In genomic region chr21:34129039-34129891, GRCh38 we compare ENCODE assay signal across 8 cellular contexts. TPM values are rescaled to one million over a fixed set of nuclear protein-coding genes. Genes with fewer than 3 reads are reported as not detected.
A peak's percentile ranks its signal among the peaks of the same experiment; 100 is the strongest.
DNase-seq lines count a peak whose midpoint lies in the region; ATAC-seq and TF ChIP-seq lines count a peak whose summit lies in the region.

No MANE protein-coding gene starts in this region.

- POLR2A ChIA-PET in activated naive CD8-positive, alpha-beta T cell treated with anti-CD3 and anti-CD28 coated beads, Interleukin-2, amount 10 ng/mL, durations not matched to agents 7 days and 5 days (lab: Charles Lee) = interaction anchor here (0.6 to 2.8 kb wide), 14 partner anchors 9 to 219 kb away, joined by 3 to 20 read pairs (median 4); partner anchors contain the start of genes MRPS6 and SLC5A3
- POLR2A ChIA-PET in GM10248 (lab: Yijun Ruan, JAX) = no interaction called here

- intact Hi-C loops in Right ventricle myocardium superior (cut with DNase I) = no loop called here

- CTCF ChIA-PET in GM10248 (lab: Yijun Ruan, JAX) = interaction anchor here (0.7 to 1.4 kb wide), 4 partner anchors 13 to 218 kb away, joined by 3 to 5 read pairs (median 4); no protein-coding TSS in a partner anchor

- peak overlapping the region; percentile 74 for H3K4me3 Mint-ChIP-seq in activated naive CD8-positive, alpha-beta T cell treated with anti-CD3 and anti-CD28 coated beads, Interleukin-2, amount 10 ng/mL, durations not matched to agents 7 days and 5 days
- H3K4me3 Mint-ChIP-seq in type B pancreatic cell = peak overlapping the region; percentile 78

- DNase-seq in HCEC 1CT (peak; percentile 87), SHP77 (lab: John Stamatoyannopoulos, UW) (peak; percentile 60 to 69), Right ventricle myocardium superior (peak; percentile 62), putamen (ENCODE audit: low spot score) (peak; percentile 69), type B pancreatic cell (ENCODE audit: extremely low spot score, unreplicated experiment) (no peak), GM10248 (ENCODE audit: extremely low spot score) (no peak)
- peak; percentile 51 for DNase-seq in activated naive CD8-positive, alpha-beta T cell treated with anti-CD3 and anti-CD28 coated beads, Interleukin-2, amount 10 ng/mL, durations not matched to agents 7 days and 5 days

- peaks cover 67% of the 10 kb centered on the region for H3K4me1 Mint-ChIP-seq in activated naive CD8-positive, alpha-beta T cell treated with anti-CD3 and anti-CD28 coated beads, Interleukin-2, amount 10 ng/mL, durations not matched to agents 7 days and 5 days
- H3K4me1 Mint-ChIP-seq in type B pancreatic cell (ENCODE audit: unreplicated experiment) = peaks cover 49% of the 10 kb centered on the region

- peaks cover 5% of the 10 kb centered on the region for H3K9me3 Mint-ChIP-seq in activated naive CD8-positive, alpha-beta T cell treated with anti-CD3 and anti-CD28 coated beads, Interleukin-2, amount 10 ng/mL, durations not matched to agents 7 days and 5 days
- H3K9me3 Mint-ChIP-seq in type B pancreatic cell = peaks cover 7% of the 10 kb centered on the region

- no peaks in the 10 kb centered on the region for H3K27me3 Mint-ChIP-seq in activated naive CD8-positive, alpha-beta T cell treated with anti-CD3 and anti-CD28 coated beads, Interleukin-2, amount 10 ng/mL, durations not matched to agents 7 days and 5 days
- no peaks in the 10 kb centered on the region for H3K27me3 Mint-ChIP-seq in type B pancreatic cell

- peak; percentile 95 for ATAC-seq in activated naive CD8-positive, alpha-beta T cell treated with anti-CD3 and anti-CD28 coated beads, Interleukin-2, amount 10 ng/mL, durations not matched to agents 7 days and 5 days (ENCODE audit: low read depth)
- peak; percentile 91 for ATAC-seq in Right ventricle myocardium superior (ENCODE audit: poor library complexity)
- no peak for ATAC-seq in HG03108 (IDR thresholded peaks at IDR 0.05; ENCODE audit: unreplicated experiment)

- TF ChIP-seq CTCF in type B pancreatic cell (conservative IDR thresholded peaks at IDR 0.05) = peak; percentile 61
- TF ChIP-seq CTCF in GM10248 (IDR thresholded peaks at IDR 0.05; ENCODE audit: control extremely low read depth, extremely low read depth, low read depth, missing control alignments) = no peak

- peak overlapping the region; percentile 95 for H3K27ac Mint-ChIP-seq in activated naive CD8-positive, alpha-beta T cell treated with anti-CD3 and anti-CD28 coated beads, Interleukin-2, amount 10 ng/mL, durations not matched to agents 7 days and 5 days
- H3K27ac Mint-ChIP-seq in type B pancreatic cell = peak overlapping the region; percentile 8

- H3K36me3 Mint-ChIP-seq in activated naive CD8-positive, alpha-beta T cell treated with anti-CD3 and anti-CD28 coated beads, Interleukin-2, amount 10 ng/mL, durations not matched to agents 7 days and 5 days = peaks cover 59% of the 10 kb centered on the region
- H3K36me3 Mint-ChIP-seq in type B pancreatic cell = peaks cover 52% of the 10 kb centered on the region

RNA-seq across cellular contexts. Expression of gene MRPS6, which starts 55.9 kb away (rescaled TPM):
- 10 to 100 TPM; 75.7 to 77.2 TPM for total RNA-seq in activated naive CD8-positive, alpha-beta T cell treated with anti-CD3 and anti-CD28 coated beads, Interleukin-2, amount 10 ng/mL, durations not matched to agents 7 days and 5 days
- 74.4 TPM for total RNA-seq in Right ventricle myocardium superior
- total RNA-seq in type B pancreatic cell (ENCODE audit: low replicate concordance) = 40.7 and 74.8 TPM in 2 replicates

RNA-seq across cellular contexts. Expression of gene SLC5A3, which starts 55.9 kb away (rescaled TPM):
- total RNA-seq in activated naive CD8-positive, alpha-beta T cell treated with anti-CD3 and anti-CD28 coated beads, Interleukin-2, amount 10 ng/mL, durations not matched to agents 7 days and 5 days = 10 to 100 TPM; 22.3 to 23.7 TPM
- total RNA-seq in Right ventricle myocardium superior (5.1 TPM), type B pancreatic cell (ENCODE audit: low replicate concordance) (11.9 and 28.8 TPM in 2 replicates)

Comparison
In these comparisons a context has a peak if more than half of its experiments do, and no peak if none do; other contexts are left out.
1. DNase-seq: peak in HCEC 1CT (single experiment), SHP77 (2 of 2), activated naive CD8-positive, alpha-beta T cell treated with anti-CD3 and anti-CD28 coated beads, Interleukin-2, amount 10 ng/mL, durations not matched to agents 7 days and 5 days (single experiment), Right ventricle myocardium superior (single experiment) and putamen (single experiment); none in type B pancreatic cell (single experiment) and GM10248 (single experiment).